ENCODE assay signal across 16 cellular contexts in genomic region chr2:31253344-31254155, GRCh38. TPM values are rescaled to one million over a fixed set of nuclear protein-coding genes. Genes with fewer than 3 reads are reported as not detected.
A peak's percentile ranks its signal among the peaks of the same experiment; 100 is the strongest.
DNase-seq lines count a peak whose midpoint lies in the region; ATAC-seq and TF ChIP-seq lines count a peak whose summit lies in the region.
"Had no signal": no experiment of that assay in that cellular context is flagged by ENCODE, and none has a peak within 500 bp of the region (broad histone marks: within the 10 kb centered on the region; RNA-seq: fewer than 3 reads in every experiment).

No MANE protein-coding gene starts in this region.

- H3K4me1 ChIP-seq in RWPE2 (ENCODE audit: insufficient read depth, poor library complexity, severe bottlenecking), result no peaks in the 10 kb centered on the region
- no peaks in the 10 kb centered on the region for H3K4me1 ChIP-seq in upper lobe of right lung
- H3K4me1 ChIP-seq in uterus, result no peaks in the 10 kb centered on the region

- H3K36me3 Mint-ChIP-seq in activated T-cell treated with anti-CD3 and anti-CD28 coated beads, Interleukin-2, amount 50 U/mL, for 24 hours (ENCODE audit: low read depth), result no peaks in the 10 kb centered on the region
- H3K36me3 Mint-ChIP-seq in activated T-cell treated with anti-CD3 and anti-CD28 coated beads, Interleukin-2, amount 50 U/mL, for 72 hours (ENCODE audit: insufficient read depth in 2 of 2), result no peaks in the 10 kb centered on the region
- H3K36me3 Mint-ChIP-seq in T-cell, result peaks cover 13% of the 10 kb centered on the region

- no peaks in the 10 kb centered on the region for H3K9me3 Mint-ChIP-seq in activated T-cell treated with anti-CD3 and anti-CD28 coated beads, Interleukin-2, amount 50 U/mL, for 24 hours
- H3K9me3 Mint-ChIP-seq in activated T-cell treated with anti-CD3 and anti-CD28 coated beads, Interleukin-2, amount 50 U/mL, for 72 hours, result no peaks in the 10 kb centered on the region
- no peaks in the 10 kb centered on the region for H3K9me3 Mint-ChIP-seq in T-cell
- H3K9me3 Mint-ChIP-seq: activated T-cell treated with anti-CD3 and anti-CD28 coated beads, Interleukin-2, amount 50 U/mL, for 4 hours; nephron had no signal

- H3K27ac ChIP-seq in RWPE2 (ENCODE audit: poor library complexity, severe bottlenecking), result no peak overlapping the region
- H3K27ac ChIP-seq in upper lobe of right lung, result peak overlapping the region; percentile 68
- H3K27ac ChIP-seq in uterus, result no peak overlapping the region
- H3K27ac ChIP-seq: VCaP had no signal

- no peaks in the 10 kb centered on the region for H3K27me3 Mint-ChIP-seq in activated T-cell treated with anti-CD3 and anti-CD28 coated beads, Interleukin-2, amount 50 U/mL, for 24 hours
- H3K27me3 Mint-ChIP-seq in activated T-cell treated with anti-CD3 and anti-CD28 coated beads, Interleukin-2, amount 50 U/mL, for 72 hours (ENCODE audit: low read depth), result no peaks in the 10 kb centered on the region
- no peaks in the 10 kb centered on the region for H3K27me3 Mint-ChIP-seq in T-cell

- no peaks in the 10 kb centered on the region for H3K4me1 Mint-ChIP-seq in activated T-cell treated with anti-CD3 and anti-CD28 coated beads, Interleukin-2, amount 50 U/mL, for 24 hours (ENCODE audit: low read depth)
- H3K4me1 Mint-ChIP-seq in activated T-cell treated with anti-CD3 and anti-CD28 coated beads, Interleukin-2, amount 50 U/mL, for 72 hours (ENCODE audit: low read depth), result no peaks in the 10 kb centered on the region
- peaks cover 0 to 5% (median 0%) of the 10 kb centered on the region in 3 donors for H3K4me1 Mint-ChIP-seq in T-cell

- no peak for TF ChIP-seq CTCF in RWPE2 (IDR thresholded peaks at IDR 0.05; ENCODE audit: poor library complexity, severe bottlenecking)
- TF ChIP-seq CTCF in upper lobe of right lung (IDR thresholded peaks at IDR 0.05), result no peak
- TF ChIP-seq CTCF in uterus (IDR thresholded peaks at IDR 0.05), result no peak

- intact Hi-C loops in upper lobe of right lung (cut with DNase I) (no loop called here), uterus (cut with DNase I; ENCODE audit: low total_unique reads) (no loop called here)

- no peak overlapping the region for H3K4me3 Mint-ChIP-seq in activated T-cell treated with anti-CD3 and anti-CD28 coated beads, Interleukin-2, amount 50 U/mL, for 24 hours
- H3K4me3 Mint-ChIP-seq in activated T-cell treated with anti-CD3 and anti-CD28 coated beads, Interleukin-2, amount 50 U/mL, for 72 hours, result no peak overlapping the region
- no peak overlapping the region for H3K4me3 Mint-ChIP-seq in T-cell
- H3K4me3 Mint-ChIP-seq: activated T-cell treated with anti-CD3 and anti-CD28 coated beads, Interleukin-2, amount 50 U/mL, for 4 hours; nephron had no signal

- no peaks in the 10 kb centered on the region for H3K9me3 ChIP-seq in RWPE2 (ENCODE audit: severe bottlenecking)
- H3K9me3 ChIP-seq in upper lobe of right lung, result no peaks in the 10 kb centered on the region
- no peaks in the 10 kb centered on the region for H3K9me3 ChIP-seq in uterus

- peak overlapping the region; percentile 7 for H3K27ac Mint-ChIP-seq in activated T-cell treated with anti-CD3 and anti-CD28 coated beads, Interleukin-2, amount 50 U/mL, for 24 hours
- H3K27ac Mint-ChIP-seq in activated T-cell treated with anti-CD3 and anti-CD28 coated beads, Interleukin-2, amount 50 U/mL, for 72 hours, result no peak overlapping the region
- no peak overlapping the region for H3K27ac Mint-ChIP-seq in T-cell

- no peaks in the 10 kb centered on the region for H3K27me3 ChIP-seq in RWPE2 (ENCODE audit: insufficient read depth, poor library complexity, severe bottlenecking)
- no peaks in the 10 kb centered on the region for H3K27me3 ChIP-seq in upper lobe of right lung
- H3K27me3 ChIP-seq in uterus, result no peaks in the 10 kb centered on the region

- CTCF ChIA-PET in T-cell (lab: Charles Lee), result no interaction called here

- ATAC-seq in activated T-cell treated with anti-CD3 and anti-CD28 coated beads, Interleukin-2, amount 50 U/mL, for 72 hours (replicated peaks in 1 of 2), result no peak
- peak; percentile 75 for ATAC-seq in RWPE2 (ENCODE audit: low read depth)
- ATAC-seq in upper lobe of right lung, result peak; percentile 16
- no peak for ATAC-seq in T-cell (replicated peaks in 1 of 4)
- ATAC-seq: activated T-cell treated with anti-CD3 and anti-CD28 coated beads, Interleukin-2, amount 50 U/mL, for 4 hours; Panc1 had no signal

- POLR2A ChIA-PET in T-cell (lab: Charles Lee), result no interaction called here

- H3K36me3 ChIP-seq in RWPE2 (ENCODE audit: low read depth) (no peaks in the 10 kb centered on the region), upper lobe of right lung (no peaks in the 10 kb centered on the region), uterus (no peaks in the 10 kb centered on the region)

- no peak for DNase-seq in activated T-cell treated with anti-CD3 and anti-CD28 coated beads, Interleukin-2, amount 50 U/mL, for 24 hours
- no peak for DNase-seq in activated T-cell treated with anti-CD3 and anti-CD28 coated beads, Interleukin-2, amount 50 U/mL, for 72 hours
- no peak for DNase-seq in RWPE2 (ENCODE audit: low spot score)
- DNase-seq in islet precursor cell, result peak; percentile 60
- no peak for DNase-seq in upper lobe of right lung
- no peak for DNase-seq in uterus
- no peak for DNase-seq in T-cell
- DNase-seq in Kasumi-1 (lab: John Stamatoyannopoulos, UW), result no peak
- DNase-seq: ACHN; activated T-cell treated with anti-CD3 and anti-CD28 coated beads, Interleukin-2, amount 50 U/mL, for 4 hours; DMS79; NCI-H1105; stimulated activated CD4-positive, alpha-beta T cell treated with anti-CD3 and anti-CD28 coated beads, Interleukin-12 subunit alpha, Interleukin-12 subunit beta, amount 100 ng/mL, for 4 hours had no signal

- no peak for TF ChIP-seq POLR2A in uterus (IDR thresholded peaks at IDR 0.05)

- H3K4me3 ChIP-seq in RWPE2 (ENCODE audit: severe bottlenecking) (no peak overlapping the region), upper lobe of right lung (no peak overlapping the region), uterus (no peak overlapping the region)

RNA-seq across cellular contexts. Expression of gene EHD3, which starts 19.6 kb away (rescaled TPM):
- under 1 TPM; 0.84 to 0.95 TPM for total RNA-seq in activated T-cell treated with anti-CD3 and anti-CD28 coated beads, Interleukin-2, amount 50 U/mL, for 72 hours
- total RNA-seq in upper lobe of right lung (13.0 TPM), uterus (10 to 100 TPM in 1 of 4 donors, 1 to 10 TPM in 3; 2.6 to 13.1 (median 4.8) TPM), T-cell (1 to 10 TPM; 2.9 to 4.2 (median 4.0) TPM)

RNA-seq across cellular contexts. Expression of gene CAPN14, which starts 36.2 kb away (rescaled TPM):
- total RNA-seq in activated T-cell treated with anti-CD3 and anti-CD28 coated beads, Interleukin-2, amount 50 U/mL, for 72 hours, result under 1 TPM; 0.60 to 0.65 TPM
- total RNA-seq in upper lobe of right lung (0.26 TPM), uterus (under 1 TPM in 3 of 4 donors, not detected in 1; under 0.01 to 0.29 (median 0.14) TPM), T-cell (under 1 TPM; 0.15 to 0.76 (median 0.55) TPM)

Comparison
In these comparisons a context has a peak if more than half of its experiments do, and no peak if none do; other contexts are left out.
1. ATAC-seq: peak in RWPE2 (single experiment) and upper lobe of right lung (single experiment); none in activated T-cell treated with anti-CD3 and anti-CD28 coated beads, Interleukin-2, amount 50 U/mL, for 72 hours (0 of 2) and T-cell (0 of 4).